ENCODE assay signal across 1 cellular context in the genomic region with DNA sequence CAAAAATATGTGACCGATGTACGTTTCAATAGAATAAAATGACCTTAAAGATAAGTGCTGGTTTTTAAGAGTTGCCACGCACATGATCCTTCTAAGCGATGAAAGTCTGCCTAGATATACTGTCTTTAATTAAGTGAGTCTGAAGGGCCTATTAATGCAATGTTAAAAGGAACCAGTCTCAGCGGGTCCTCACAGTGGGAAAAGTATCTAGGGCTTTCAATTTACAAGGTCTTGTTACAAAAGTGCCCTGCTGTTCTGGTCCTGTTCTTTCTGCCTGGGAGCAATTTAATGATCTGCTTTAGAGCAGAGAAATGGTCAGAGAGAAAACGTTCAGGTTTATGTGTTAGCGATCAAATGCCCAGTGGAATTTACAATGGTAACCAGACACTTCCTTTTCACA.
TF ChIP-seq lines count a peak whose summit lies in the region.

No MANE protein-coding gene starts in this region.

TF ChIP-seq in HEK293T, 16 proteins besides CTCF, POLR2A, EP300 and RAD21 (continued from another document):
- TF ChIP-seq, protein P1, sequence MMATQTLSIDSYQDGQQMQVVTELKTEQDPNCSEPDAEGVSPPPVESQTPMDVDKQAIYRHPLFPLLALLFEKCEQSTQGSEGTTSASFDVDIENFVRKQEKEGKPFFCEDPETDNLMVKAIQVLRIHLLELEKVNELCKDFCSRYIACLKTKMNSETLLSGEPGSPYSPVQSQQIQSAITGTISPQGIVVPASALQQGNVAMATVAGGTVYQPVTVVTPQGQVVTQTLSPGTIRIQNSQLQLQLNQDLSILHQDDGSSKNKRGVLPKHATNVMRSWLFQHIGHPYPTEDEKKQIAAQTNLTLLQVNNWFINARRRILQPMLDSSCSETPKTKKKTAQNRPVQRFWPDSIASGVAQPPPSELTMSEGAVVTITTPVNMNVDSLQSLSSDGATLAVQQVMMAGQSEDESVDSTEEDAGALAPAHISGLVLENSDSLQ (IDR thresholded peaks at IDR 0.05): no peak
- TF ChIP-seq BHLHE40 (IDR thresholded peaks at IDR 0.05; ENCODE audit: borderline replicate concordance) (no peak), NFRKB (IDR thresholded peaks at IDR 0.05) (no peak), HDGF (IDR thresholded peaks at IDR 0.05; ENCODE audit: borderline replicate concordance) (no peak), ELF4 (IDR thresholded peaks at IDR 0.05) (no peak), ZNF384 (IDR thresholded peaks at IDR 0.05) (no peak; the same call in 1 of the 2 replicates), LEF1 (IDR thresholded peaks at IDR 0.05; ENCODE audit: borderline replicate concordance) (peak; percentile 50; the same call in 1 of the 2 replicates), FOXK2 (IDR thresholded peaks at IDR 0.05) (no peak), SUZ12 (IDR thresholded peaks at IDR 0.05) (no peak), L3MBTL2 (conservative IDR thresholded peaks at IDR 0.05) (no peak), SP1 (IDR thresholded peaks at IDR 0.05) (no peak)
TF ChIP-seq in HEK293T: peak in this region for 5.
